In the genomic region with DNA sequence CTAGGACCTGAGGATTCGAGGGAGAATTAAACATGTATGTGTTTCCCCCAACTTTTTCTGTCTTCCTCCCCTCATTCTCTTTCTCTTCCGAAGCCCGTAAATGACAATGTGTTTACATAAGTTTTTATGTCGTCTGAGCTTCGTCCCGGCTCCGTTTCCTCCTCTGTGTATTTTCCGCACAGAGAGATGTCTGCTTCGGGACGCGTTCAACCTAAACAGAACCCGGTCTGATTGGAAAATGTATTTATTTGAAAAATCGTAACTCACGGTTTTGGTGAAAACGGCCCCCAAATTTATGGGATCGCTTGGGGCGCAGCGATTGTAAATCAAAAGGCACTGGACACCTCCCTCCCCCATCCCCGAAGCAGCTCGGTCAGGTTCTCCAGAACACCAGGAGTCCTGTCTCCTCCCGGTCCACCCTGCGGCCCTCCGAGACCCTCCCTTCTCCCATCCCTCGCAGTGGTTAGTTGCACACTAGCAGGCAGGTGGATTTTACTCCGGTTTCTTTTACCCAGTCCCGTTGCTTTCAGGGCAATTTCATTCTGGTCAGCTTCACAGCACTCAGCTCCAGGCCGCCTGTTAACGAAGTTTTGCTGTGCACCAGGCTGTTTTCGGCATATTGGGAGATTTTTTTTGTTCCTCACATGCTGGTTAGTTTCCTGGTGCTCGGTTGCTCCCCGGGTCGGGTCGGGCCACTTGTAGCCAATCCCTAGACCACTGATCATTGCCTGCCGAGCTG, we compare ENCODE assay signal across 20 cellular contexts. TPM values are rescaled to one million over a fixed set of nuclear protein-coding genes. Genes with fewer than 3 reads are reported as not detected.
DNase-seq lines count a peak whose midpoint lies in the region; ATAC-seq, FAIRE-seq and TF ChIP-seq lines count a peak whose summit lies in the region.
"Had no signal": no experiment of that assay in that cellular context is flagged by ENCODE, and none has a peak within 500 bp of the region (broad histone marks: within the 10 kb centered on the region; RNA-seq: fewer than 3 reads in every experiment).

No MANE protein-coding gene starts in this region.

- WGBS in trophoblast cell (ENCODE audit: extremely low coverage, insufficient coverage, insufficient read length) = no CpG with 5 or more reads among the region's 34 CpGs

- peaks cover 46% of the 10 kb centered on the region for H3K79me2 ChIP-seq in trophoblast cell (ENCODE audit: control insufficient read depth, insufficient read depth, low read length, poor library complexity)

- peak overlapping the region; percentile 79 for H3K4me2 ChIP-seq in trophoblast cell (ENCODE audit: low read length)

- no peak overlapping the region for H4K12ac ChIP-seq in trophoblast cell (ENCODE audit: low read depth, low read length)

- H2AFZ ChIP-seq in trophoblast cell (ENCODE audit: insufficient read depth, low read length, poor library complexity) = peak overlapping the region; percentile 9

- TF ChIP-seq POLR2A in GM12891 (IDR thresholded peaks at IDR 0.05; ENCODE audit: low read depth, low read length) = no peak

- no peak for DNase-seq in GM12891 (ENCODE audit: insufficient read length, low spot score)
- no peak for DNase-seq in SK-N-MC (ENCODE audit: low read depth, low spot score)
- no peak for DNase-seq in trophoblast cell
- no peak for DNase-seq in OCI-M1 (lab: John Stamatoyannopoulos, UW)
- DNase-seq: activated CD4-positive, alpha-beta memory T cell treated with anti-CD3 and anti-CD28 coated beads for 36 hours; activated T-cell treated with anti-CD3 and anti-CD28 coated beads, Interleukin-2, amount 50 U/mL, for 72 hours; amniotic stem cell; central memory CD4-positive, alpha-beta T cell; effector CD8-positive, alpha-beta T cell; GF-D8; heart right ventricle; left lung; NCI-H2029; NCI-H510A treated with DMSO at 0.1 percent for 48 hours had no signal

- H3K79me1 ChIP-seq in trophoblast cell (ENCODE audit: low read length) = peaks cover 71% of the 10 kb centered on the region

- H3K36me3 ChIP-seq in SK-N-MC (ENCODE audit: insufficient read depth, low read length) (no peaks in the 10 kb centered on the region), iPS-18a (ENCODE audit: control insufficient read depth, low read depth, low read length) (no peaks in the 10 kb centered on the region), trophoblast cell (ENCODE audit: control insufficient read depth in 1 of 2, insufficient read depth in 2 of 2, low read length in 2 of 2) (peaks cover 0 to 2% of the 10 kb centered on the region in 2 experiments)
- H3K36me3 ChIP-seq: heart right ventricle, left lung had no signal

- H3K23ac ChIP-seq in trophoblast cell (ENCODE audit: low read length) = no peak overlapping the region

- H2AK5ac ChIP-seq in trophoblast cell (ENCODE audit: low read length) = peak overlapping the region; percentile 93

- no peak overlapping the region for H3K4me3 ChIP-seq in SK-N-MC
- peak overlapping the region; percentile 8 for H3K4me3 ChIP-seq in iPS-18a (ENCODE audit: low read length)
- no peak overlapping the region for H3K4me3 ChIP-seq in trophoblast cell (ENCODE audit: low read depth, low read length)
- H3K4me3 ChIP-seq: heart right ventricle, left lung had no signal

- H3K18ac ChIP-seq in trophoblast cell (ENCODE audit: low read length) = peak overlapping the region; percentile 99

- peak overlapping the region; percentile 97 for H4K91ac ChIP-seq in trophoblast cell (ENCODE audit: low read depth, low read length)

- ATAC-seq in HG03457 (IDR thresholded peaks at IDR 0.05; ENCODE audit: unreplicated experiment) = no peak
- ATAC-seq in HG03175 (IDR thresholded peaks at IDR 0.05; ENCODE audit: unreplicated experiment) = no peak
- ATAC-seq: activated T-cell treated with anti-CD3 and anti-CD28 coated beads, Interleukin-2, amount 50 U/mL, for 72 hours; HCT116; left lung; SK-N-SH treated with all-trans-retinoic acid at 6 μM for 48 hours had no signal

- peak overlapping the region; percentile 97 for H3K4ac ChIP-seq in trophoblast cell (ENCODE audit: low read depth, low read length)

- no peaks in the 10 kb centered on the region for H3K9me3 ChIP-seq in SK-N-MC (ENCODE audit: low read depth, low read length)
- H3K9me3 ChIP-seq in iPS-18a (ENCODE audit: control insufficient read depth, low read depth, low read length) = no peaks in the 10 kb centered on the region
- H3K9me3 ChIP-seq in trophoblast cell (ENCODE audit: insufficient read depth, low read depth, low read length) = no peaks in the 10 kb centered on the region
- H3K9me3 ChIP-seq: heart right ventricle, left lung had no signal

- peak overlapping the region; percentile 95 for H2BK5ac ChIP-seq in trophoblast cell (ENCODE audit: low read depth, low read length, poor library complexity)

- H3K4me1 ChIP-seq in iPS-18a (ENCODE audit: control insufficient read depth, low read depth, low read length) = peaks cover 30% of the 10 kb centered on the region
- H3K4me1 ChIP-seq in trophoblast cell (ENCODE audit: control insufficient read depth in 1 of 2, insufficient read depth in 2 of 2, low read length in 2 of 2) = peaks cover 28 to 38% of the 10 kb centered on the region in 2 experiments

- H3K27me3 ChIP-seq in iPS-18a (ENCODE audit: control insufficient read depth, insufficient read depth, low read length) (peaks cover 99% of the 10 kb centered on the region), trophoblast cell (ENCODE audit: insufficient read depth, low read length) (no peaks in the 10 kb centered on the region)

- H2BK12ac ChIP-seq in trophoblast cell (ENCODE audit: low read length) = peak overlapping the region; percentile 95

- peak; percentile 5 for FAIRE-seq in GM12891 (lab: Jason Lieb, UNC)

- peak overlapping the region; percentile 95 for H3K14ac ChIP-seq in trophoblast cell (ENCODE audit: low read length)

- peak overlapping the region; percentile 46 for H3K9ac ChIP-seq in SK-N-MC (ENCODE audit: insufficient read length)
- no peak overlapping the region for H3K9ac ChIP-seq in iPS-18a (ENCODE audit: low read length)
- H3K9ac ChIP-seq in trophoblast cell (ENCODE audit: low read length) = no peak overlapping the region

- H3K27ac ChIP-seq in SK-N-MC = no peak overlapping the region
- no peak overlapping the region for H3K27ac ChIP-seq in iPS-18a (ENCODE audit: low read length)
- peak overlapping the region; percentile 93 for H3K27ac ChIP-seq in trophoblast cell (ENCODE audit: low read depth, low read length)
- H3K27ac ChIP-seq: heart right ventricle, left lung had no signal

- peak overlapping the region; percentile 97 for H2BK120ac ChIP-seq in trophoblast cell (ENCODE audit: insufficient read depth, low read length, poor library complexity)

- peak overlapping the region; percentile 90 for H4K8ac ChIP-seq in trophoblast cell (ENCODE audit: low read depth, low read length)

TF ChIP-seq in GM12891, 5 proteins besides CTCF, POLR2A, EP300 and RAD21:
- TF ChIP-seq PAX5 (IDR thresholded peaks at IDR 0.05; ENCODE audit: insufficient read depth, low read length, severe bottlenecking) (no peak), POLR2AphosphoS5 (IDR thresholded peaks at IDR 0.05; ENCODE audit: low read depth, low read length) (no peak), TAF1 (IDR thresholded peaks at IDR 0.05; ENCODE audit: low read depth, low read length) (no peak), POU2F2 (IDR thresholded peaks at IDR 0.05; ENCODE audit: low read depth, low read length) (no peak), SPI1 (IDR thresholded peaks at IDR 0.05; ENCODE audit: low read depth, low read length) (no peak)

RNA-seq across cellular contexts. Expression of gene HAND1, which starts 5.8 kb away (rescaled TPM):
- polyA plus RNA-seq in GM12891 (2012; ENCODE audit: low read depth, missing spikeins) = 0.06 TPM
- 1,543 and 1,644 TPM in 2 replicates for polyA plus RNA-seq in trophoblast cell (2013)
- polyA plus RNA-seq: fibroblast of lung had no signal

RNA-seq across cellular contexts. Expression of gene SAP30L, which starts 38.0 kb away (rescaled TPM):
- 16.6 TPM for polyA plus RNA-seq in GM12891 (2012; ENCODE audit: low read depth, missing spikeins)
- 74.2 and 79.0 TPM in 2 replicates for polyA plus RNA-seq in trophoblast cell (2013)
